In the genomic region with DNA sequence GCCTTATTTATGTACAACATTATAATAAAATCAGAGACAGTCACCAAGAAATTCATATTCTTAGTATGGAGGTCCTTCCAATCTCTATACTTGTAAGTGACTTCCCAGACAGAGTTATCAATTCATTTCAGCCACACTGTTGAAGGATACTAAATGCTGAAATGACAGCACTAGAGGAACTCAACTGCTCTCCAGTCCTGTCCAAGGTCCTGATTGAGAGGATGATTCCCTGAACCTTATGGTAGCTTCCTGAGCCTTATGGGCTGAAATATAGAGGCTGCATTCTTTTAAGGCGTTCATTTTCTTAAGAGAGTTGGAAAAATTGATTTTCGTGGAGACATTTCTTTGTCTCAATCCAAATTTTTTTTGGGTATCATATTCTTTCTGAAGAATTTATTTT, we compare ENCODE assay signal across 19 cellular contexts.
A peak's percentile ranks its signal among the peaks of the same experiment; 100 is the strongest.
DNase-seq lines count a peak whose midpoint lies in the region; ATAC-seq, FAIRE-seq and TF ChIP-seq lines count a peak whose summit lies in the region.
"Had no signal": no experiment of that assay in that cellular context is flagged by ENCODE, and none has a peak within 500 bp of the region (broad histone marks: within the 10 kb centered on the region; RNA-seq: fewer than 3 reads in every experiment).

No MANE protein-coding gene starts in this region.

- H2AFZ ChIP-seq in GM12878 (ENCODE audit: control insufficient read depth, low read depth, low read length), result no peak overlapping the region

- no peak for TF ChIP-seq EP300 in GM12878 (IDR thresholded peaks at IDR 0.05; ENCODE audit: borderline replicate concordance in 1 of 2, control insufficient read depth in 1 of 2, low read depth in 2 of 2, low read length in 2 of 2)

- no TSS peak for BruUV-seq in GM12878 (replicated peaks; lab: Mats Ljungman, UMichigan)

- H3K4me3 ChIP-seq in NB4 (ENCODE audit: low read depth, low read length), result no peak overlapping the region
- no peak overlapping the region for H3K4me3 ChIP-seq in GM12878
- H3K4me3 ChIP-seq: adrenal gland had no signal

- SMC1A ChIA-PET in GM12878 (lab: Charles Lee; ENCODE audit: uncharacterized antibody, unreplicated experiment), result no interaction called here

- no peak for TF ChIP-seq RAD21 in GM12878 (IDR thresholded peaks at IDR 0.05; ENCODE audit: insufficient read depth, low read depth, low read length)

- no peaks in the 10 kb centered on the region for H3K79me2 ChIP-seq in GM12878 (ENCODE audit: control insufficient read depth, insufficient read depth, low read length)

- in situ Hi-C loops in GM12878 (cut with MboI), result loop anchor here (25.0 kb wide), 1 partner anchor 942 kb away; no protein-coding TSS in a partner anchor

- H3K9ac ChIP-seq in GM12878 (ENCODE audit: control insufficient read depth, insufficient read depth, low read length), result no peak overlapping the region

- no peak for TF ChIP-seq POLR2A in NB4 (IDR thresholded peaks at IDR 0.05; ENCODE audit: extremely low read depth, insufficient read length)
- TF ChIP-seq POLR2A in GM12878 (IDR thresholded peaks at IDR 0.05; ENCODE audit: low read depth, low read length), result no peak

- WGBS in GM12878 (ENCODE audit: insufficient coverage, insufficient replicate concordance, low lambda C conversion rate, missing lambda C conversion rate), result 0% methylated on average over 2 of the region's 2 CpGs

- H3K9me3 ChIP-seq in GM12878 (replicated peaks; ENCODE audit: control insufficient read depth, insufficient read depth, low read length), result no peaks in the 10 kb centered on the region
- H3K9me3 ChIP-seq: adrenal gland had no signal

- H3K27me3 ChIP-seq in GM12878 (replicated peaks in 1 of 2; ENCODE audit: control insufficient read depth in 2 of 2, insufficient read depth in 2 of 2, low read length in 1 of 2), result no peaks in the 10 kb centered on the region
- H3K27me3 ChIP-seq: adrenal gland had no signal

- no peaks in the 10 kb centered on the region for H3K4me1 ChIP-seq in GM12878 (ENCODE audit: control insufficient read depth, insufficient read depth, low read length)
- H3K4me1 ChIP-seq: adrenal gland had no signal

- H3K36me3 ChIP-seq in GM12878 (ENCODE audit: control insufficient read depth in 2 of 2, insufficient read depth in 2 of 2, low read length in 1 of 2), result no peaks in the 10 kb centered on the region
- H3K36me3 ChIP-seq: adrenal gland had no signal

- no peak overlapping the region for H3K27ac ChIP-seq in GM12878 (ENCODE audit: control insufficient read depth, insufficient read depth)
- H3K27ac ChIP-seq: adrenal gland had no signal

- FAIRE-seq in GM12878 (lab: Jason Lieb, UNC), result no peak
- no peak for FAIRE-seq in RCC 7860 (lab: Jason Lieb, UNC)
- FAIRE-seq: colon, endothelial cell of umbilical vein had no signal

- TF ChIP-seq CTCF in NB4 (IDR thresholded peaks at IDR 0.05; ENCODE audit: low read depth, low read length) (no peak), GM12878 (IDR thresholded peaks at IDR 0.05 in 2 of 3, conservative IDR thresholded peaks at IDR 0.05 in 1 of 3; ENCODE audit: control insufficient read depth in 2 of 3, extremely low read depth in 1 of 3, insufficient read depth in 1 of 3, low read depth in 3 of 3, low read length in 3 of 3) (no peak)

- RAD21 ChIA-PET in GM12878 (lab: Charles Lee; ENCODE audit: unreplicated experiment), result interaction anchor here (1.1 kb wide), 1 partner anchor 9 kb away, joined by 3 read pairs; no protein-coding TSS in a partner anchor

- ATAC-seq in GM12878, result no peak
- ATAC-seq in GM21390 (IDR thresholded peaks at IDR 0.05; ENCODE audit: unreplicated experiment), result no peak
- no peak for ATAC-seq in HG03439 (IDR thresholded peaks at IDR 0.05; ENCODE audit: unreplicated experiment)
- ATAC-seq: activated CD4-positive, CD25-positive, alpha-beta regulatory T cell treated with anti-CD3 and anti-CD28 coated beads, Interleukin-2, amount 50 U/mL, for 24 hours; stimulated activated naive CD8-positive, alpha-beta T cell treated with anti-CD3 and anti-CD28 coated beads, Interleukin-15, amount 100 ng/mL, for 72 hours had no signal

- H3K4me2 ChIP-seq in GM12878 (ENCODE audit: control insufficient read depth, insufficient read depth), result no peak overlapping the region

- DNase-seq in EH (ENCODE audit: low read depth) (peak; percentile 30), NB4 (ENCODE audit: low read depth) (peak; percentile 3), GM12878 (ENCODE audit: low read depth, low spot score) (no peak), iris pigment epithelial cell (ENCODE audit: low read depth) (peak; percentile 19), RCC 7860 (ENCODE audit: low spot score) (no peak)
- no peak for DNase-seq in activated naive CD4-positive, alpha-beta T cell (lab: John Stamatoyannopoulos, UW)
- DNase-seq: adrenal gland; CD4-positive, alpha-beta memory T cell; immature natural killer cell; Karpas-422; NCI-H1417; NCI-H446 treated with DMSO at 0.1 percent for 48 hours; retina; stimulated activated naive CD8-positive, alpha-beta T cell treated with anti-CD3 and anti-CD28 coated beads, Interleukin-15, amount 100 ng/mL, for 72 hours had no signal

- CTCF ChIA-PET in GM12878 (lab: Yijun Ruan, JAX), result interaction anchor here (1.1 to 1.2 kb wide), 3 partner anchors 8 to 948 kb away, joined by 3 to 4 read pairs (median 3); no protein-coding TSS in a partner anchor

- no peaks in the 10 kb centered on the region for H4K20me1 ChIP-seq in GM12878 (ENCODE audit: control insufficient read depth, insufficient read depth)

- intact Hi-C loops in GM12878 (cut with micrococcal nuclease; ENCODE audit: unreplicated experiment), result no loop called here

- POLR2A ChIA-PET in GM12878 (lab: Charles Lee), result no interaction called here

TF ChIP-seq in GM12878, 131 proteins besides CTCF, POLR2A, EP300 and RAD21:
- no peak for TF ChIP-seq LARP7 (IDR thresholded peaks at IDR 0.05)
- TF ChIP-seq EGR1 (IDR thresholded peaks at IDR 0.05; ENCODE audit: borderline replicate concordance in 1 of 2, low read depth in 2 of 2, low read length in 2 of 2), result no peak
- TF ChIP-seq, protein P1, sequence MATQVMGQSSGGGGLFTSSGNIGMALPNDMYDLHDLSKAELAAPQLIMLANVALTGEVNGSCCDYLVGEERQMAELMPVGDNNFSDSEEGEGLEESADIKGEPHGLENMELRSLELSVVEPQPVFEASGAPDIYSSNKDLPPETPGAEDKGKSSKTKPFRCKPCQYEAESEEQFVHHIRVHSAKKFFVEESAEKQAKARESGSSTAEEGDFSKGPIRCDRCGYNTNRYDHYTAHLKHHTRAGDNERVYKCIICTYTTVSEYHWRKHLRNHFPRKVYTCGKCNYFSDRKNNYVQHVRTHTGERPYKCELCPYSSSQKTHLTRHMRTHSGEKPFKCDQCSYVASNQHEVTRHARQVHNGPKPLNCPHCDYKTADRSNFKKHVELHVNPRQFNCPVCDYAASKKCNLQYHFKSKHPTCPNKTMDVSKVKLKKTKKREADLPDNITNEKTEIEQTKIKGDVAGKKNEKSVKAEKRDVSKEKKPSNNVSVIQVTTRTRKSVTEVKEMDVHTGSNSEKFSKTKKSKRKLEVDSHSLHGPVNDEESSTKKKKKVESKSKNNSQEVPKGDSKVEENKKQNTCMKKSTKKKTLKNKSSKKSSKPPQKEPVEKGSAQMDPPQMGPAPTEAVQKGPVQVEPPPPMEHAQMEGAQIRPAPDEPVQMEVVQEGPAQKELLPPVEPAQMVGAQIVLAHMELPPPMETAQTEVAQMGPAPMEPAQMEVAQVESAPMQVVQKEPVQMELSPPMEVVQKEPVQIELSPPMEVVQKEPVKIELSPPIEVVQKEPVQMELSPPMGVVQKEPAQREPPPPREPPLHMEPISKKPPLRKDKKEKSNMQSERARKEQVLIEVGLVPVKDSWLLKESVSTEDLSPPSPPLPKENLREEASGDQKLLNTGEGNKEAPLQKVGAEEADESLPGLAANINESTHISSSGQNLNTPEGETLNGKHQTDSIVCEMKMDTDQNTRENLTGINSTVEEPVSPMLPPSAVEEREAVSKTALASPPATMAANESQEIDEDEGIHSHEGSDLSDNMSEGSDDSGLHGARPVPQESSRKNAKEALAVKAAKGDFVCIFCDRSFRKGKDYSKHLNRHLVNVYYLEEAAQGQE (IDR thresholded peaks at IDR 0.05; ENCODE audit: low read depth, low read length), result peak; percentile 76

Comparison
In these comparisons a context has a peak if more than half of its experiments do, and no peak if none do; other contexts are left out.
1. DNase-seq: peak in EH (single experiment), NB4 (single experiment) and iris pigment epithelial cell (single experiment); none in GM12878 (single experiment), activated naive CD4-positive, alpha-beta T cell (0 of 4) and RCC 7860 (single experiment).